13 cellular contexts compared by ENCODE assay signal in genomic region chr9:123834218-123834906, GRCh38.
DNase-seq lines count a peak whose midpoint lies in the region; ATAC-seq and TF ChIP-seq lines count a peak whose summit lies in the region.
"Had no signal": no experiment of that assay in that cellular context is flagged by ENCODE, and none has a peak within 500 bp of the region (broad histone marks: within the 10 kb centered on the region; RNA-seq: fewer than 3 reads in every experiment).

No MANE protein-coding gene starts in this region.

- H3K9me3 ChIP-seq in BLaER1 treated with 17β-estradiol and CSF1 and Interleukin-3, amounts not matched to agents 10 nM and 100 nM (replicated peaks in 1 of 11): peaks cover 25 to 38% (median 36%) of the 10 kb centered on the region in 11 experiments
- peaks cover 32% of the 10 kb centered on the region for H3K9me3 ChIP-seq in mesenchymal stem cell (ENCODE audit: control insufficient read depth, low read length)

- H3K4ac ChIP-seq in mesenchymal stem cell (ENCODE audit: low read depth in 1 of 2, low read length in 2 of 2): no peak overlapping the region

- WGBS in mesenchymal stem cell: 67% methylated on average over 6 of the region's 7 CpGs

- no peak for TF ChIP-seq CTCF in HL-60 (IDR thresholded peaks at IDR 0.05; ENCODE audit: insufficient read depth, low read length)
- TF ChIP-seq CTCF in astrocyte of the cerebellum (IDR thresholded peaks at IDR 0.05; ENCODE audit: low read depth, low read length, missing control alignments): no peak

- H2AFZ ChIP-seq in mesenchymal stem cell (ENCODE audit: low read depth, low read length): no peak overlapping the region

- peaks cover 14% of the 10 kb centered on the region for H3K79me1 ChIP-seq in mesenchymal stem cell (replicated peaks; ENCODE audit: low read length, poor library complexity, severe bottlenecking)

- H3K4me1 ChIP-seq in BLaER1 treated with 17β-estradiol and CSF1 and Interleukin-3, amounts not matched to agents 10 nM and 100 nM: peaks cover 51 to 66% (median 58%) of the 10 kb centered on the region in 10 experiments
- no peaks in the 10 kb centered on the region for H3K4me1 ChIP-seq in mesenchymal stem cell (ENCODE audit: control insufficient read depth, insufficient read depth, low read depth, low read length)

- no peak overlapping the region for H2BK12ac ChIP-seq in mesenchymal stem cell (ENCODE audit: low read length in 2 of 2)

- H4K8ac ChIP-seq in mesenchymal stem cell (ENCODE audit: low read length): no peak overlapping the region

- no peak overlapping the region for H2AK5ac ChIP-seq in mesenchymal stem cell (ENCODE audit: low read length, severe bottlenecking)

- DNase-seq in HL-60 (ENCODE audit: low read depth in 1 of 2, low spot score in 1 of 2): no peak
- DNase-seq in astrocyte of the cerebellum (ENCODE audit: low read depth): peak; percentile 9
- DNase-seq in mesenchymal stem cell: peak; percentile 9
- no peak for DNase-seq in stimulated activated CD4-positive, alpha-beta T cell treated with anti-CD3 and anti-CD28 coated beads, Interleukin-12 subunit alpha, Interleukin-12 subunit beta, amount 100 ng/mL, for 4 hours
- DNase-seq in activated CD4-positive, alpha-beta T cell treated with anti-CD3 and anti-CD28 coated beads for 1 hour: no peak
- DNase-seq in NK-92 (lab: John Stamatoyannopoulos, UW; ENCODE audit: unreplicated experiment): no peak
- DNase-seq: activated CD4-positive, alpha-beta T cell treated with anti-CD3 and anti-CD28 coated beads, Interleukin-2, amount 50 U/mL, for 1 hour; activated naive CD4-positive, alpha-beta T cell; effector memory CD4-positive, alpha-beta T cell; stimulated activated naive CD8-positive, alpha-beta T cell treated with anti-CD3 and anti-CD28 coated beads, Interleukin-15, Interleukin-2, amounts not matched to agents 100 U/mL and 50 U/mL, for 24 hours had no signal

- no peak overlapping the region for H3K23ac ChIP-seq in mesenchymal stem cell (ENCODE audit: low read length in 2 of 2)

- no peak overlapping the region for H3K18ac ChIP-seq in mesenchymal stem cell (ENCODE audit: low read depth in 1 of 2, low read length in 2 of 2)

- H3K4me3 ChIP-seq in BLaER1 treated with 17β-estradiol and CSF1 and Interleukin-3, amounts not matched to agents 10 nM and 100 nM: peak overlapping the region; percentile 29 to 54 (median 47); a peak in 18 of 20 replicates
- H3K4me3 ChIP-seq in HL-60 (replicated peaks; ENCODE audit: insufficient read depth, low read length): no peak overlapping the region
- no peak overlapping the region for H3K4me3 ChIP-seq in astrocyte of the cerebellum (ENCODE audit: low read depth, low read length)
- H3K4me3 ChIP-seq in mesenchymal stem cell (ENCODE audit: insufficient read depth in 1 of 2, low read depth in 1 of 2, low read length in 2 of 2): no peak overlapping the region
- H3K4me3 ChIP-seq: SK-N-MC had no signal

- no peak overlapping the region for H2BK15ac ChIP-seq in mesenchymal stem cell (ENCODE audit: low read depth, poor library complexity, severe bottlenecking)

- no peaks in the 10 kb centered on the region for H4K20me1 ChIP-seq in BLaER1 treated with 17β-estradiol and CSF1 and Interleukin-3, amounts not matched to agents 10 nM and 100 nM

- ATAC-seq in GM18868 (IDR thresholded peaks at IDR 0.05; ENCODE audit: unreplicated experiment): no peak
- ATAC-seq: stimulated activated naive CD8-positive, alpha-beta T cell treated with anti-CD3 and anti-CD28 coated beads, Interleukin-15, Interleukin-2, amounts not matched to agents 100 U/mL and 50 U/mL, for 24 hours had no signal

- H3K36me3 ChIP-seq in BLaER1 treated with 17β-estradiol and CSF1 and Interleukin-3, amounts not matched to agents 10 nM and 100 nM: peaks cover 7 to 28% (median 22%) of the 10 kb centered on the region in 11 experiments; a peak in 17 of 22 replicates
- H3K36me3 ChIP-seq in mesenchymal stem cell (ENCODE audit: control insufficient read depth in 1 of 2, insufficient read depth in 2 of 2, low read depth in 1 of 2, low read length in 2 of 2): peaks cover 0 to 8% of the 10 kb centered on the region in 2 experiments

- no peak overlapping the region for H4K91ac ChIP-seq in mesenchymal stem cell (ENCODE audit: low read length)

- no peak overlapping the region for H2BK120ac ChIP-seq in mesenchymal stem cell (ENCODE audit: low read depth, low read length)

- no peak overlapping the region for H3K14ac ChIP-seq in mesenchymal stem cell (ENCODE audit: low read length in 2 of 2)

- no peak overlapping the region for H2BK5ac ChIP-seq in mesenchymal stem cell (ENCODE audit: low read depth, low read length, poor library complexity, severe bottlenecking)

- H3K9ac ChIP-seq in BLaER1 treated with 17β-estradiol and CSF1 and Interleukin-3, amounts not matched to agents 10 nM and 100 nM: peak overlapping the region; percentile 63 to 81 (median 71)
- no peak overlapping the region for H3K9ac ChIP-seq in mesenchymal stem cell (ENCODE audit: low read length)

- no peaks in the 10 kb centered on the region for H3K27me3 ChIP-seq in BLaER1 treated with 17β-estradiol and CSF1 and Interleukin-3, amounts not matched to agents 10 nM and 100 nM
- no peaks in the 10 kb centered on the region for H3K27me3 ChIP-seq in HL-60 (ENCODE audit: insufficient read depth, poor library complexity, severe bottlenecking)
- H3K27me3 ChIP-seq in mesenchymal stem cell (ENCODE audit: control insufficient read depth in 1 of 2, insufficient read depth in 1 of 2, low read length in 2 of 2): no peaks in the 10 kb centered on the region

- H3K4me2 ChIP-seq in BLaER1 treated with 17β-estradiol and CSF1 and Interleukin-3, amounts not matched to agents 10 nM and 100 nM: peak overlapping the region; percentile 68 to 98 (median 89)
- no peak overlapping the region for H3K4me2 ChIP-seq in mesenchymal stem cell (ENCODE audit: low read length, poor library complexity, severe bottlenecking)

- H3K27ac ChIP-seq in BLaER1 treated with 17β-estradiol and CSF1 and Interleukin-3, amounts not matched to agents 10 nM and 100 nM: peak overlapping the region; percentile 77 to 85 (median 83)
- H3K27ac ChIP-seq in HL-60 (replicated peaks) (peak overlapping the region; percentile 73), mesenchymal stem cell (ENCODE audit: low read length, poor library complexity, severe bottlenecking) (no peak overlapping the region)
- H3K27ac ChIP-seq: SK-N-MC had no signal

- in situ Hi-C loops in astrocyte of the cerebellum (cut with HindIII; ENCODE audit: low sequenced_read_pairs): no loop called here

Comparison
In these comparisons a context has a peak if more than half of its experiments do, and no peak if none do; other contexts are left out.
1. H3K4me3 ChIP-seq: peak in BLaER1 treated with 17β-estradiol and CSF1 and Interleukin-3, amounts not matched to agents 10 nM and 100 nM (10 of 10); none in HL-60 (single experiment), astrocyte of the cerebellum (single experiment) and mesenchymal stem cell (0 of 2).
2. DNase-seq: peak in astrocyte of the cerebellum (single experiment) and mesenchymal stem cell (single experiment); none in HL-60 (0 of 2), stimulated activated CD4-positive, alpha-beta T cell treated with anti-CD3 and anti-CD28 coated beads, Interleukin-12 subunit alpha, Interleukin-12 subunit beta, amount 100 ng/mL, for 4 hours (single experiment), activated CD4-positive, alpha-beta T cell treated with anti-CD3 and anti-CD28 coated beads for 1 hour (single experiment) and NK-92 (single experiment).